In the genomic region with DNA sequence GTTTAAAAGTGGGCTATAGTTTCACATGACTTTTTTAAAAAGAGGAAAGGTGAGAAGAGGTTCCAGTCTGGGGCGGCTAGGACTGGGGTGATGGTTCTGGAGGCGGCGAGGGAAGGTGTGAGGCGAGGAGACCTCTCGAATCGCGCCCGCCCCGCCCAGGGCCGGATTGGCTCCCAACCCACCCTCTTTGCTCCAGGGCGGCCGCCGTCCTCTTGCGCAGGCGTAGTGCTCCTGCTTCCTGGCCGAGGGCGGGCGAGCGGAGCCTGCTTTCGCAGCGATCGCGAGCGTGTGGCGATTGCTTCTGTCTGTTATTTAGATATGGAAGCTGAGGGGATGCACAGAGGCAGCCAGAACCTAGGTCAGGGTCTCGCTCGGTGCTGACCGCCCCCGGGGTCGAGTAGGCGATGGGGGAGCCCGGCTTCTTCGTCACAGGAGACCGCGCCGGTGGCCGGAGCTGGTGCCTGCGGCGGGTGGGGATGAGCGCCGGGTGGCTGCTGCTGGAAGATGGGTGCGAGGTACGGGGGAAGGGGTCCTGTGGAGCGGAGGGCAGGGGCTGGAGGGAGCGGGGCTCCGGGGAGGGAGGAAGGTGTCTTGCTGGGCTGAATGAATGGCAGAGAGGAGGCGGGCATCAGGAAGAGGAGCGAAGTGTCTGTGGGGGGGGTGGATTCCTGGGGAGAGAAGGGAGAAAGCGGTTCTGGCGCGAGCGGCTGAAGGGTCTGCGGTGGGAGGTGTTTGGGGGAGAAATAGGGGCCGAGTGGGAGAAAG, we compare ENCODE assay signal across 8 cellular contexts. TPM values are rescaled to one million over a fixed set of nuclear protein-coding genes. Genes with fewer than 3 reads are reported as not detected.
DNase-seq lines count a peak whose midpoint lies in the region; ATAC-seq, FAIRE-seq and TF ChIP-seq lines count a peak whose summit lies in the region.

A gene with protein sequence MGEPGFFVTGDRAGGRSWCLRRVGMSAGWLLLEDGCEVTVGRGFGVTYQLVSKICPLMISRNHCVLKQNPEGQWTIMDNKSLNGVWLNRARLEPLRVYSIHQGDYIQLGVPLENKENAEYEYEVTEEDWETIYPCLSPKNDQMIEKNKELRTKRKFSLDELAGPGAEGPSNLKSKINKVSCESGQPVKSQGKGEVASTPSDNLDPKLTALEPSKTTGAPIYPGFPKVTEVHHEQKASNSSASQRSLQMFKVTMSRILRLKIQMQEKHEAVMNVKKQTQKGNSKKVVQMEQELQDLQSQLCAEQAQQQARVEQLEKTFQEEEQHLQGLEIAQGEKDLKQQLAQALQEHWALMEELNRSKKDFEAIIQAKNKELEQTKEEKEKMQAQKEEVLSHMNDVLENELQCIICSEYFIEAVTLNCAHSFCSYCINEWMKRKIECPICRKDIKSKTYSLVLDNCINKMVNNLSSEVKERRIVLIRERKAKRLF (plus strand): TSS at position 223 of the 765 bp plus-strand sequence. CDS start 182 bp downstream, at position 405.

- H3K79me2 ChIP-seq in HepG2 (ENCODE audit: insufficient read depth, low read length) = peaks cover 38% of the 10 kb centered on the region

- CTCF ChIA-PET in HepG2 (lab: Yijun Ruan, JAX; ENCODE audit: low intra/inter-chr PET ratio, low total read pairs) = no interaction called here

- ATAC-seq in GM19324 (IDR thresholded peaks at IDR 0.05; ENCODE audit: low FRiP score, unreplicated experiment) (peak; percentile 83), HG03469 (IDR thresholded peaks at IDR 0.05; ENCODE audit: unreplicated experiment) (peak; percentile 80), HepG2 (peak; percentile 97)

- peaks cover 13 to 29% (median 20%) of the 10 kb centered on the region in 10 experiments for H3K4me1 ChIP-seq in BLaER1 treated with 17β-estradiol and CSF1 and Interleukin-3, amounts not matched to agents 10 nM and 100 nM
- H3K4me1 ChIP-seq in HepG2 (ENCODE audit: insufficient read depth, low read length) = peaks cover 42% of the 10 kb centered on the region

- no TSS peak for BruUV-seq in HepG2 (replicated peaks; lab: Mats Ljungman, UMichigan)

- H3K4me2 ChIP-seq in BLaER1 treated with 17β-estradiol and CSF1 and Interleukin-3, amounts not matched to agents 10 nM and 100 nM = peak within 1 kb of the TSS; percentile 86 to 99 (median 95)
- peak within 1 kb of the TSS; percentile 82 for H3K4me2 ChIP-seq in HepG2 (ENCODE audit: low read depth, low read length)

- H2AFZ ChIP-seq in HepG2 (ENCODE audit: low read length) = peak within 1 kb of the TSS; percentile 82

- peak within 1 kb of the TSS; percentile 66 to 83 (median 77) for H3K27ac ChIP-seq in BLaER1 treated with 17β-estradiol and CSF1 and Interleukin-3, amounts not matched to agents 10 nM and 100 nM
- peak within 1 kb of the TSS; percentile 41 for H3K27ac ChIP-seq in HepG2 (ENCODE audit: extremely low read length, insufficient read depth, low read length)

- H3K9me3 ChIP-seq in BLaER1 treated with 17β-estradiol and CSF1 and Interleukin-3, amounts not matched to agents 10 nM and 100 nM (replicated peaks in 1 of 11) = no peaks in the 10 kb centered on the region
- no peaks in the 10 kb centered on the region for H3K9me3 ChIP-seq in HepG2 (ENCODE audit: low read length)

- peak; percentile 95 for DNase-seq in NCI-H748 (lab: John Stamatoyannopoulos, UW; ENCODE audit: unreplicated experiment)
- DNase-seq in activated CD4-positive, alpha-beta T cell treated with anti-CD3 and anti-CD28 coated beads, Interleukin-2, amount 50 U/mL, for 4 hours = peak; percentile 85 to 87
- peak; percentile 75 to 88 for DNase-seq in dermis microvascular lymphatic vessel endothelial cell (ENCODE audit: low read depth in 2 of 2)
- DNase-seq in HepG2 (ENCODE audit: low spot score) = peak; percentile 83
- DNase-seq in stimulated activated CD4-positive, alpha-beta T cell treated with anti-CD3 and anti-CD28 coated beads, Interleukin-2, amount 100 ng/mL, for 48 hours = peak; percentile 87 to 89

- peak; percentile 71 to 83; a peak in 3 of 4 replicates for TF ChIP-seq POLR2A in HepG2 (IDR thresholded peaks at IDR 0.05; ENCODE audit: insufficient read depth in 1 of 2, low read depth in 2 of 2, low read length in 2 of 2)

- WGBS in HepG2 (ENCODE audit: low lambda C conversion rate) = under 1% methylated on average over 48 of the region's 54 CpGs

- TF ChIP-seq CTCF in HepG2 (CRISPR knock-in tag; IDR thresholded peaks at IDR 0.05) = no peak

- intact Hi-C loops in HepG2 (cut with micrococcal nuclease; ENCODE audit: unreplicated experiment) = loop anchor here (2.0 kb wide), 1 partner anchor 17 kb away; no protein-coding TSS in a partner anchor

- peak within 1 kb of the TSS; percentile 81 to 98 (median 94) for H3K4me3 ChIP-seq in BLaER1 treated with 17β-estradiol and CSF1 and Interleukin-3, amounts not matched to agents 10 nM and 100 nM
- H3K4me3 ChIP-seq in HepG2 (replicated peaks in 1 of 3; ENCODE audit: insufficient read depth in 1 of 3, low read depth in 2 of 3, low read length in 3 of 3) = peak within 1 kb of the TSS; percentile 91 to 98 (median 96)

- TF ChIP-seq EP300 in HepG2 (IDR thresholded peaks at IDR 0.05; ENCODE audit: low read depth in 2 of 2, low read length in 2 of 2) (0 out of 4 replicates have a peak, but pooled peaks of 1 of the 2 experiments have one; percentile 32), HepG2 (CRISPR knock-in tag; IDR thresholded peaks at IDR 0.05; ENCODE audit: borderline replicate concordance) (no peak; the same call in 1 of the 2 replicates)

- in situ Hi-C loops in HepG2 (cut with HindIII; ENCODE audit: extremely low pct_ligation_motif_present, low pct_unique_long_range_greater_than_20kb) = no loop called here

- no peak for TF ChIP-seq RAD21 in HepG2 (CRISPR knock-in tag; IDR thresholded peaks at IDR 0.05)

- peak within 1 kb of the TSS; percentile 80 to 93 (median 89) for H3K9ac ChIP-seq in BLaER1 treated with 17β-estradiol and CSF1 and Interleukin-3, amounts not matched to agents 10 nM and 100 nM
- peak within 1 kb of the TSS; percentile 80 for H3K9ac ChIP-seq in HepG2 (ENCODE audit: insufficient read depth, low read depth, low read length)

- peaks cover 16 to 41% (median 34%) of the 10 kb centered on the region in 11 experiments; a peak in 17 of 22 replicates for H4K20me1 ChIP-seq in BLaER1 treated with 17β-estradiol and CSF1 and Interleukin-3, amounts not matched to agents 10 nM and 100 nM
- 0 out of 2 replicates have a peak, but pooled peaks cover under 1% of the 10 kb centered on the region for H4K20me1 ChIP-seq in HepG2 (ENCODE audit: insufficient read depth, low read length)

- no peaks in the 10 kb centered on the region for H3K27me3 ChIP-seq in BLaER1 treated with 17β-estradiol and CSF1 and Interleukin-3, amounts not matched to agents 10 nM and 100 nM
- no peaks in the 10 kb centered on the region for H3K27me3 ChIP-seq in HepG2 (ENCODE audit: control insufficient read depth in 1 of 2, insufficient read depth in 2 of 2, low read length in 2 of 2)

- FAIRE-seq in HepG2 (lab: Jason Lieb, UNC) = peak; percentile 60

- POLR2A ChIA-PET in HepG2 (lab: Yijun Ruan, JAX) = interaction anchor here (1.0 to 2.1 kb wide), 4 partner anchors 12 to 28 kb away, joined by 3 to 13 read pairs (median 4); no protein-coding TSS in a partner anchor

- H3K36me3 ChIP-seq in BLaER1 treated with 17β-estradiol and CSF1 and Interleukin-3, amounts not matched to agents 10 nM and 100 nM = peaks cover 0 to 2% (median 0%) of the 10 kb centered on the region in 11 experiments; a peak in 1 of 22 replicates
- no peaks in the 10 kb centered on the region for H3K36me3 ChIP-seq in HepG2 (replicated peaks in 1 of 2; ENCODE audit: control insufficient read depth in 1 of 2, insufficient read depth in 2 of 2, low read length in 2 of 2)

TF ChIP-seq in HepG2, 621 proteins besides CTCF, POLR2A, EP300 and RAD21 (continues in another document):
- TF ChIP-seq TGIF2 (CRISPR knock-in tag; IDR thresholded peaks at IDR 0.05) = no peak; the same call in 1 of the 2 replicates
- TF ChIP-seq MTA3 (CRISPR knock-in tag; IDR thresholded peaks at IDR 0.05) = 0 out of 2 replicates have a peak, but pooled peaks have one; percentile 32
- TF ChIP-seq ZNF354B (CRISPR knock-in tag; IDR thresholded peaks at IDR 0.05) = no peak

RNA-seq across cellular contexts. Expression of the gene that starts here (rescaled TPM):
- total RNA-seq in dermis microvascular lymphatic vessel endothelial cell (22.5 and 22.6 TPM in 2 replicates), HepG2 (2016; rRNA removed; fragmentation: Illumina TruSeq; extraction: Trizol) (47.6 and 65.7 TPM in 2 replicates)
- total RNA-seq in HepG2 (2016; cell fraction: cytosol; rRNA removed; fragmentation: Illumina TruSeq; extraction: Trizol; ENCODE audit: low read depth) = 16.8 and 18.5 TPM in 2 replicates
- 50.2 and 62.5 TPM in 2 replicates for total RNA-seq in HepG2 (2016; cell fraction: insoluble cytoplasmic fraction; rRNA removed; fragmentation: Illumina TruSeq; extraction: Trizol)
- 49.0 and 52.6 TPM in 2 replicates for total RNA-seq in HepG2 (2016; cell fraction: membrane; rRNA removed; fragmentation: Illumina TruSeq; extraction: Trizol)
- total RNA-seq in HepG2 (2016; cell fraction: nucleus; rRNA removed; fragmentation: Illumina TruSeq; extraction: Trizol) = 23.5 and 26.1 TPM in 2 replicates
- polyA plus RNA-seq in HepG2 (2011; rRNA removed) = 18.1 and 21.8 TPM in 2 replicates
- polyA plus RNA-seq in HepG2 (2011; cell fraction: cytosol; rRNA removed) = 14.6 and 17.3 TPM in 2 replicates
- polyA plus RNA-seq in HepG2 (2011; cell fraction: nucleus; rRNA removed) = 9.4 and 14.3 TPM in 2 replicates
- polyA plus RNA-seq in HepG2 (2012) = 24.3 and 28.0 TPM in 2 replicates
- 17.6 and 20.1 TPM in 2 replicates for polyA plus RNA-seq in HepG2 (2016; cell fraction: cytosol; fragmentation: Illumina TruSeq; extraction: Trizol; ENCODE audit: low read depth)
- 63.7 and 63.8 TPM in 2 replicates for polyA plus RNA-seq in HepG2 (2016; cell fraction: insoluble cytoplasmic fraction; fragmentation: Illumina TruSeq; extraction: Trizol; ENCODE audit: low read depth)
- polyA plus RNA-seq in HepG2 (2016; cell fraction: membrane; fragmentation: Illumina TruSeq; extraction: Trizol; ENCODE audit: low read depth) = 35.4 and 37.9 TPM in 2 replicates
- polyA plus RNA-seq in HepG2 (2016; cell fraction: nucleus; fragmentation: Illumina TruSeq; extraction: Trizol; ENCODE audit: insufficient read depth, low read depth) = 31.4 and 32.1 TPM in 2 replicates
- polyA minus RNA-seq in HepG2 (2011; rRNA and poly(A)+ RNA removed; ENCODE audit: low replicate concordance) = 3.9 and 9.7 TPM in 2 replicates
- polyA minus RNA-seq in HepG2 (2011; cell fraction: cytosol; rRNA and poly(A)+ RNA removed) = 11.1 and 11.7 TPM in 2 replicates
- polyA minus RNA-seq in HepG2 (2011; cell fraction: nucleus; rRNA and poly(A)+ RNA removed) = 15.8 and 22.9 TPM in 2 replicates

Comparison
In these comparisons a context has a peak if more than half of its experiments do, and no peak if none do; other contexts are left out.
1. Peak in every context shown above with its lines: DNase-seq, ATAC-seq, H3K4me3 ChIP-seq and H3K27ac ChIP-seq.